In the genomic region with DNA sequence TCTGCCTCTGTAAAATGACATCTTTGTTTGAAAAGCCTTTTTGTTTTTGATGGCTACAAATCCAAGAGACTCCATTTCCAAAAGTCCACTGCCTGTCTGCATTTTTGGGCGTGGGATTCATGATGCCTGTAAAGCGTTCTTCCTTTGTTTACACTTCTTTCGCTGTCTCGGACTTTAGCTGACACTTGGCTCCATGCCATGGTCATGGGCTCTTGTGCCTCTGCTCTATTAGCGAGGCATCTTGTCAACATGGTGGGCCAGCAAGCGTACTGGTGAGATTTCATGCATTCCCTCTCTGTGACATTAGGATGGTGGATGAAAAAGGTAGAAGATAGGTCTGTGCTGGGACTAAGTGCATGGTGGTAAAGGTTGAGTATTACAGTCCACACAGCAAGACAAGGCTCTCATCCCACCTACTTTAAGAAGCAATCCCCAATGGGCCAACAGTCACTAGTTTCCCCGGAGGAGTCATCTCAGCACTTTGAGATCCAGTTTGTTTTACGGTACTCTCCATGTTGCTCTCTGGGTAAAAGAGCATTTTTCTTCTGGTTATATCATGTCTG, we compare ENCODE assay signal across 1 cellular context.
A peak's percentile ranks its signal among the peaks of the same experiment; 100 is the strongest.
TF ChIP-seq lines count a peak whose summit lies in the region.

No MANE protein-coding gene starts in this region.

TF ChIP-seq in HepG2, 621 proteins besides CTCF, POLR2A, EP300 and RAD21 (continued from another document):
- no peak for TF ChIP-seq TFAP4 (IDR thresholded peaks at IDR 0.05; ENCODE audit: borderline replicate concordance, low read depth)
- TF ChIP-seq ZFAT (CRISPR knock-in tag; conservative IDR thresholded peaks at IDR 0.05), result no peak
- TF ChIP-seq, protein P1, sequence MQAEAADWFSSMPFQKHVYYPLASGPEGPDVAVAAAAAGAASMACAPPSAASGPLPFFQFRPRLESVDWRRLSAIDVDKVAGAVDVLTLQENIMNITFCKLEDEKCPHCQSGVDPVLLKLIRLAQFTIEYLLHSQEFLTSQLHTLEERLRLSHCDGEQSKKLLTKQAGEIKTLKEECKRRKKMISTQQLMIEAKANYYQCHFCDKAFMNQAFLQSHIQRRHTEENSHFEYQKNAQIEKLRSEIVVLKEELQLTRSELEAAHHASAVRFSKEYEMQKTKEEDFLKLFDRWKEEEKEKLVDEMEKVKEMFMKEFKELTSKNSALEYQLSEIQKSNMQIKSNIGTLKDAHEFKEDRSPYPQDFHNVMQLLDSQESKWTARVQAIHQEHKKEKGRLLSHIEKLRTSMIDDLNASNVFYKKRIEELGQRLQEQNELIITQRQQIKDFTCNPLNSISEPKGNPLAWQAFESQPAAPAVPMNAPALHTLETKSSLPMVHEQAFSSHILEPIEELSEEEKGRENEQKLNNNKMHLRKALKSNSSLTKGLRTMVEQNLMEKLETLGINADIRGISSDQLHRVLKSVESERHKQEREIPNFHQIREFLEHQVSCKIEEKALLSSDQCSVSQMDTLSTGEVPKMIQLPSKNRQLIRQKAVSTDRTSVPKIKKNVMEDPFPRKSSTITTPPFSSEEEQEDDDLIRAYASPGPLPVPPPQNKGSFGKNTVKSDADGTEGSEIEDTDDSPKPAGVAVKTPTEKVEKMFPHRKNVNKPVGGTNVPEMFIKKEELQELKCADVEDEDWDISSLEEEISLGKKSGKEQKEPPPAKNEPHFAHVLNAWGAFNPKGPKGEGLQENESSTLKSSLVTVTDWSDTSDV (CRISPR knock-in tag; IDR thresholded peaks at IDR 0.05), result no peak
- peak; percentile 40; the same call in 1 of the 2 replicates for TF ChIP-seq SALL1 (CRISPR knock-in tag; IDR thresholded peaks at IDR 0.05)
- TF ChIP-seq ZNF841 (CRISPR knock-in tag; IDR thresholded peaks at IDR 0.05; ENCODE audit: borderline replicate concordance), result no peak
- TF ChIP-seq ZNF292 (CRISPR knock-in tag; IDR thresholded peaks at IDR 0.05; ENCODE audit: borderline replicate concordance, low read depth), result peak; percentile 74; the same call in 1 of the 2 replicates
- no peak for TF ChIP-seq ZNF10 (CRISPR knock-in tag; IDR thresholded peaks at IDR 0.05; ENCODE audit: borderline replicate concordance, low read depth)
- TF ChIP-seq ESRRA (CRISPR knock-in tag; IDR thresholded peaks at IDR 0.05; ENCODE audit: low read depth), result no peak
- no peak for TF ChIP-seq ZNF143 (CRISPR knock-in tag; IDR thresholded peaks at IDR 0.05)
- peak; percentile 91 for TF ChIP-seq FOXA3 (CRISPR knock-in tag; IDR thresholded peaks at IDR 0.05)
- no peak for TF ChIP-seq ZNF430 (CRISPR knock-in tag; IDR thresholded peaks at IDR 0.05)
- TF ChIP-seq, protein P2, sequence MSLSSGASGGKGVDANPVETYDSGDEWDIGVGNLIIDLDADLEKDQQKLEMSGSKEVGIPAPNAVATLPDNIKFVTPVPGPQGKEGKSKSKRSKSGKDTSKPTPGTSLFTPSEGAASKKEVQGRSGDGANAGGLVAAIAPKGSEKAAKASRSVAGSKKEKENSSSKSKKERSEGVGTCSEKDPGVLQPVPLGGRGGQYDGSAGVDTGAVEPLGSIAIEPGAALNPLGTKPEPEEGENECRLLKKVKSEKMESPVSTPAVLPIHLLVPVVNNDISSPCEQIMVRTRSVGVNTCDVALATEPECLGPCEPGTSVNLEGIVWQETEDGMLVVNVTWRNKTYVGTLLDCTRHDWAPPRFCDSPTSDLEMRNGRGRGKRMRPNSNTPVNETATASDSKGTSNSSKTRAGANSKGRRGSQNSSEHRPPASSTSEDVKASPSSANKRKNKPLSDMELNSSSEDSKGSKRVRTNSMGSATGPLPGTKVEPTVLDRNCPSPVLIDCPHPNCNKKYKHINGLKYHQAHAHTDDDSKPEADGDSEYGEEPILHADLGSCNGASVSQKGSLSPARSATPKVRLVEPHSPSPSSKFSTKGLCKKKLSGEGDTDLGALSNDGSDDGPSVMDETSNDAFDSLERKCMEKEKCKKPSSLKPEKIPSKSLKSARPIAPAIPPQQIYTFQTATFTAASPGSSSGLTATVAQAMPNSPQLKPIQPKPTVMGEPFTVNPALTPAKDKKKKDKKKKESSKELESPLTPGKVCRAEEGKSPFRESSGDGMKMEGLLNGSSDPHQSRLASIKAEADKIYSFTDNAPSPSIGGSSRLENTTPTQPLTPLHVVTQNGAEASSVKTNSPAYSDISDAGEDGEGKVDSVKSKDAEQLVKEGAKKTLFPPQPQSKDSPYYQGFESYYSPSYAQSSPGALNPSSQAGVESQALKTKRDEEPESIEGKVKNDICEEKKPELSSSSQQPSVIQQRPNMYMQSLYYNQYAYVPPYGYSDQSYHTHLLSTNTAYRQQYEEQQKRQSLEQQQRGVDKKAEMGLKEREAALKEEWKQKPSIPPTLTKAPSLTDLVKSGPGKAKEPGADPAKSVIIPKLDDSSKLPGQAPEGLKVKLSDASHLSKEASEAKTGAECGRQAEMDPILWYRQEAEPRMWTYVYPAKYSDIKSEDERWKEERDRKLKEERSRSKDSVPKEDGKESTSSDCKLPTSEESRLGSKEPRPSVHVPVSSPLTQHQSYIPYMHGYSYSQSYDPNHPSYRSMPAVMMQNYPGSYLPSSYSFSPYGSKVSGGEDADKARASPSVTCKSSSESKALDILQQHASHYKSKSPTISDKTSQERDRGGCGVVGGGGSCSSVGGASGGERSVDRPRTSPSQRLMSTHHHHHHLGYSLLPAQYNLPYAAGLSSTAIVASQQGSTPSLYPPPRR (CRISPR knock-in tag; IDR thresholded peaks at IDR 0.05; ENCODE audit: borderline replicate concordance), result no peak
- TF ChIP-seq, protein P3, sequence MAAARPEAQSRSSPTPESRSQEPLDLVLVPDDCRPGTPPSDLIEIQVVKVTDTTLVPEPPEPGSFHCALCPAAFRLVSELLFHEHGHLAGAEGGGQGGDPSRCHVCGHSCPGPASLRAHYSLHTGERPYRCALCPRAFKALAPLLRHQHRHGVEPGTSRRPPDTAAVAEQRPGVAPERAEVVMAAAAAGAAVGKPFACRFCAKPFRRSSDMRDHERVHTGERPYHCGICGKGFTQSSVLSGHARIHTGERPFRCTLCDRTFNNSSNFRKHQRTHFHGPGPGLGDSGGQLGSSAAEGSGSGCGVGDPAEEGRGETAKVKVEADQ (CRISPR knock-in tag; IDR thresholded peaks at IDR 0.05; ENCODE audit: borderline replicate concordance), result no peak
- TF ChIP-seq CREBL2 (CRISPR knock-in tag; IDR thresholded peaks at IDR 0.05; ENCODE audit: borderline replicate concordance), result no peak
- TF ChIP-seq TGIF2 (CRISPR knock-in tag; IDR thresholded peaks at IDR 0.05), result no peak
- no peak for TF ChIP-seq ATF6 (CRISPR knock-in tag; conservative IDR thresholded peaks at IDR 0.05)
- no peak for TF ChIP-seq MAF1 (CRISPR knock-in tag; IDR thresholded peaks at IDR 0.05; ENCODE audit: borderline replicate concordance)
- TF ChIP-seq, protein P4, sequence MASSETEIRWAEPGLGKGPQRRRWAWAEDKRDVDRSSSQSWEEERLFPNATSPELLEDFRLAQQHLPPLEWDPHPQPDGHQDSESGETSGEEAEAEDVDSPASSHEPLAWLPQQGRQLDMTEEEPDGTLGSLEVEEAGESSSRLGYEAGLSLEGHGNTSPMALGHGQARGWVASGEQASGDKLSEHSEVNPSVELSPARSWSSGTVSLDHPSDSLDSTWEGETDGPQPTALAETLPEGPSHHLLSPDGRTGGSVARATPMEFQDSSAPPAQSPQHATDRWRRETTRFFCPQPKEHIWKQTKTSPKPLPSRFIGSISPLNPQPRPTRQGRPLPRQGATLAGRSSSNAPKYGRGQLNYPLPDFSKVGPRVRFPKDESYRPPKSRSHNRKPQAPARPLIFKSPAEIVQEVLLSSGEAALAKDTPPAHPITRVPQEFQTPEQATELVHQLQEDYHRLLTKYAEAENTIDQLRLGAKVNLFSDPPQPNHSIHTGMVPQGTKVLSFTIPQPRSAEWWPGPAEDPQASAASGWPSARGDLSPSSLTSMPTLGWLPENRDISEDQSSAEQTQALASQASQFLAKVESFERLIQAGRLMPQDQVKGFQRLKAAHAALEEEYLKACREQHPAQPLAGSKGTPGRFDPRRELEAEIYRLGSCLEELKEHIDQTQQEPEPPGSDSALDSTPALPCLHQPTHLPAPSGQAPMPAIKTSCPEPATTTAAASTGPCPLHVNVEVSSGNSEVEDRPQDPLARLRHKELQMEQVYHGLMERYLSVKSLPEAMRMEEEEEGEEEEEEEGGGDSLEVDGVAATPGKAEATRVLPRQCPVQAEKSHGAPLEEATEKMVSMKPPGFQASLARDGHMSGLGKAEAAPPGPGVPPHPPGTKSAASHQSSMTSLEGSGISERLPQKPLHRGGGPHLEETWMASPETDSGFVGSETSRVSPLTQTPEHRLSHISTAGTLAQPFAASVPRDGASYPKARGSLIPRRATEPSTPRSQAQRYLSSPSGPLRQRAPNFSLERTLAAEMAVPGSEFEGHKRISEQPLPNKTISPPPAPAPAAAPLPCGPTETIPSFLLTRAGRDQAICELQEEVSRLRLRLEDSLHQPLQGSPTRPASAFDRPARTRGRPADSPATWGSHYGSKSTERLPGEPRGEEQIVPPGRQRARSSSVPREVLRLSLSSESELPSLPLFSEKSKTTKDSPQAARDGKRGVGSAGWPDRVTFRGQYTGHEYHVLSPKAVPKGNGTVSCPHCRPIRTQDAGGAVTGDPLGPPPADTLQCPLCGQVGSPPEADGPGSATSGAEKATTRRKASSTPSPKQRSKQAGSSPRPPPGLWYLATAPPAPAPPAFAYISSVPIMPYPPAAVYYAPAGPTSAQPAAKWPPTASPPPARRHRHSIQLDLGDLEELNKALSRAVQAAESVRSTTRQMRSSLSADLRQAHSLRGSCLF (CRISPR knock-in tag; IDR thresholded peaks at IDR 0.05; ENCODE audit: borderline replicate concordance), result no peak
- no peak for TF ChIP-seq HOXA7 (CRISPR knock-in tag; IDR thresholded peaks at IDR 0.05)
- TF ChIP-seq, protein P5, sequence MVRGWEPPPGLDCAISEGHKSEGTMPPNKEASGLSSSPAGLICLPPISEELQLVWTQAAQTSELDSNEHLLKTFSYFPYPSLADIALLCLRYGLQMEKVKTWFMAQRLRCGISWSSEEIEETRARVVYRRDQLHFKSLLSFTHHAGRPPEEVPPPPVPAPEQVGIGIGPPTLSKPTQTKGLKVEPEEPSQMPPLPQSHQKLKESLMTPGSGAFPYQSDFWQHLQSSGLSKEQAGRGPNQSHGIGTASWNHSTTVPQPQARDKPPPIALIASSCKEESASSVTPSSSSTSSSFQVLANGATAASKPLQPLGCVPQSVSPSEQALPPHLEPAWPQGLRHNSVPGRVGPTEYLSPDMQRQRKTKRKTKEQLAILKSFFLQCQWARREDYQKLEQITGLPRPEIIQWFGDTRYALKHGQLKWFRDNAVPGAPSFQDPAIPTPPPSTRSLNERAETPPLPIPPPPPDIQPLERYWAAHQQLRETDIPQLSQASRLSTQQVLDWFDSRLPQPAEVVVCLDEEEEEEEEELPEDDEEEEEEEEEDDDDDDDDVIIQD (CRISPR knock-in tag; IDR thresholded peaks at IDR 0.05; ENCODE audit: low read depth), result peak; percentile 16; the same call in 1 of the 2 replicates
